ENCODE assay signal across 10 cellular contexts in the genomic region with DNA sequence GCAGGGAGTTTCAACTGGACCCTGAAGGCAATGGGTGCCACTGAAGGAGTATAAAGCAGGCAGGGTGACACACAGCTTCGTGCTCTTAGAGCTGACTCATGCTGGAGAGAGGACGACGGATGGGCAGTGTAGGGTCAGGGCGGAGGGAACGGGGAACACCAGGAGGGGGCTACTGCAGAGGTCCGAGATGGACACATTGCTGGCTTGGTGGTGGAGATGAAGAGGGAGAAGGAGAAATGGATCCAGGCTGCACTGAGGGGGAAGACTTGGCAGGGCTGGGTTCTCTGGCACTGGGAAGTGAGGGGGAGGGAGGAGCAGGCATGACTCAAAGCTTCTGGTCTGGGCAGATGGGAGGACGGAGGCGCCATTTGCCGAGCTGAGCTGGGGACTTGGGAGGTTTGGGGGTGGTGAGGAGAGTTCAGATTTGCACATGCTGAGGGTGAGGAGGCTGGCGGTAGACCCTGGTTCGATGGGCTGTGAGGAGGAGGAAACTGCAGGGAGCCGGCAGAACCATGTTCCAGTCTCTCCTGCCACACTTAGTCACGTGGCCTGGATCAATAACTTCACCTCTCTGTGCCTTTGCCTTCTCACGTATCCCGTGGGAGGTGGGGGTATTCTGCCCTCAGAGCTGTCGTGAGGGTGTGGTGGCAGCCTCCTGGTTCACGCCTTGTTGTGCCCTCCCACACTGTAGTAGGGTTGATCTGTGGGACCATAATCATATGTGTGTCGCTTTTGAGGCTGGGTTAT. TPM values are rescaled to one million over a fixed set of nuclear protein-coding genes. Genes with fewer than 3 reads are reported as not detected.
DNase-seq lines count a peak whose midpoint lies in the region; ATAC-seq, FAIRE-seq and TF ChIP-seq lines count a peak whose summit lies in the region.
"Had no signal": no experiment of that assay in that cellular context is flagged by ENCODE, and none has a peak within 500 bp of the region (broad histone marks: within the 10 kb centered on the region; RNA-seq: fewer than 3 reads in every experiment).

No MANE protein-coding gene starts in this region.

- intact Hi-C loops in body of pancreas (cut with DNase I), result no loop called here

- TF ChIP-seq POLR2A in body of pancreas (IDR thresholded peaks at IDR 0.05), result no peak

- no peaks in the 10 kb centered on the region for H3K27me3 ChIP-seq in body of pancreas

- peak; percentile 68 for DNase-seq in A172 (ENCODE audit: low spot score)
- peak; percentile 51 for DNase-seq in HTR-8/SVneo (ENCODE audit: insufficient read length, low spot score)
- peak; percentile 34 to 52 (median 44) for DNase-seq in body of pancreas
- DNase-seq in kidney tubule cell (ENCODE audit: low spot score), result peak; percentile 57
- no peak for DNase-seq in NCI-H1417 treated with DMSO at 0.1 percent for 48 hours (lab: John Stamatoyannopoulos, UW)
- DNase-seq: naive B cell, SHP77 treated with DMSO at 0.1 percent for 48 hours had no signal

- peak; percentile 90 for FAIRE-seq in HTR-8/SVneo (lab: Jason Lieb, UNC)

- H3K27ac ChIP-seq in body of pancreas, result no peak overlapping the region

- peaks cover 18% of the 10 kb centered on the region for H3K4me1 ChIP-seq in body of pancreas

- no peaks in the 10 kb centered on the region for H3K36me3 ChIP-seq in body of pancreas (replicated peaks in 1 of 2; ENCODE audit: insufficient read depth in 1 of 2, low read depth in 2 of 2)

- no peaks in the 10 kb centered on the region for H3K9me3 ChIP-seq in body of pancreas

- WGBS in body of pancreas, 2 donors, result 32 to 40% methylated on average over 16 to 18 of the region's 18 CpGs

- H3K4me3 ChIP-seq in body of pancreas, result no peak overlapping the region

- ATAC-seq in body of pancreas (no peak), GM19023 (IDR thresholded peaks at IDR 0.05; ENCODE audit: unreplicated experiment) (no peak), HG02970 (IDR thresholded peaks at IDR 0.05; ENCODE audit: low FRiP score, unreplicated experiment) (no peak), HG03196 (IDR thresholded peaks at IDR 0.05; ENCODE audit: unreplicated experiment) (no peak)

- no peak for TF ChIP-seq CTCF in body of pancreas (IDR thresholded peaks at IDR 0.05)

RNA-seq across cellular contexts. Expression of a gene that starts 4.6 kb away (rescaled TPM):
- 6.4 and 9.1 TPM in 2 replicates for total RNA-seq in A172 (2014; rRNA removed; shearing (Covaris generic))
- total RNA-seq in body of pancreas, result 10 to 100 TPM in 1 of 2 donors, 1 to 10 TPM in 1; 1.3 to 13.0 TPM

RNA-seq across cellular contexts. Expression of a gene that starts 49.7 kb away (rescaled TPM):
- total RNA-seq in A172 (2014; rRNA removed; shearing (Covaris generic)), result 2.2 and 5.4 TPM in 2 replicates
- 1 to 10 TPM; 2.3 to 5.9 TPM for total RNA-seq in body of pancreas

RNA-seq across cellular contexts. Expression of a gene that starts 53.7 kb away (rescaled TPM):
- total RNA-seq in A172 (2014; rRNA removed; shearing (Covaris generic)), result 141 and 170 TPM in 2 replicates
- 10 to 100 TPM; 23.4 to 32.7 TPM for total RNA-seq in body of pancreas
